Comparison of ENCODE assay signal across 39 cellular contexts in genomic region chr15:83671603-83672002, GRCh38. TPM values are rescaled to one million over a fixed set of nuclear protein-coding genes. Genes with fewer than 3 reads are reported as not detected.
"Had no signal": no experiment of that assay in that cellular context is flagged by ENCODE, and none has a peak within 500 bp of the region (broad histone marks: within the 10 kb centered on the region; RNA-seq: fewer than 3 reads in every experiment).

No MANE protein-coding gene starts in this region.

- H3K9me3 Mint-ChIP-seq: activated CD4-positive, alpha-beta memory T cell treated with anti-CD3 and anti-CD28 coated beads, Interleukin-2, amount 10 ng/mL, durations not matched to agents 7 days and 5 days; activated CD4-positive, alpha-beta T cell treated with anti-CD3 and anti-CD28 coated beads, Interleukin-2, amount 10 ng/mL, durations not matched to agents 7 days and 5 days; activated naive CD8-positive, alpha-beta T cell treated with anti-CD3 and anti-CD28 coated beads, Interleukin-2, amount 10 ng/mL, durations not matched to agents 7 days and 5 days; activated T-cell treated with anti-CD3 and anti-CD28 coated beads, Interleukin-2, amount 50 U/mL, for 24 hours; central memory CD8-positive, alpha-beta T cell; T-helper 1 cell treated with Interleukin-12 subunit alpha and Interleukin-12 subunit beta and Interleukin-4 antibody, amounts not matched to agents 30 μg/mL and 1 μg/mL, for 36 hours; T-helper 2 cell treated with Interferon-gamma antibody and Interleukin-4, amounts not matched to agents 5 μg/mL and 100 μg/mL, for 36 hours had no signal

- H3K36me3 Mint-ChIP-seq: activated CD8-positive, alpha-beta memory T cell treated with anti-CD3 and anti-CD28 coated beads, Interleukin-2, amount 10 ng/mL, durations not matched to agents 7 days and 5 days; activated naive CD4-positive, alpha-beta T cell treated with anti-CD3 and anti-CD28 coated beads, Interleukin-2, amount 10 ng/mL, durations not matched to agents 7 days and 5 days; activated naive CD4-positive, alpha-beta T cell treated with anti-CD3 and anti-CD28 coated beads, Interleukin-2, amount 50 U/mL, for 24 hours; activated naive CD8-positive, alpha-beta T cell; activated naive CD8-positive, alpha-beta T cell treated with anti-CD3 and anti-CD28 coated beads, Interleukin-2, amount 10 ng/mL, durations not matched to agents 7 days and 5 days; brain; WTC11 had no signal

- H3K27me3 ChIP-seq: ascending aorta, cardiac muscle cell had no signal

- FAIRE-seq: bronchial epithelial cell had no signal

- H3K27ac ChIP-seq: ascending aorta, cardiac muscle cell, WERI-Rb-1 had no signal

- ATAC-seq: activated CD4-positive, alpha-beta T cell treated with anti-CD3 and anti-CD28 coated beads for 36 hours; activated CD4-positive, CD25-positive, alpha-beta regulatory T cell treated with anti-CD3 and anti-CD28 coated beads, Interleukin-2, amount 50 U/mL, for 24 hours; activated CD8-positive, alpha-beta memory T cell treated with anti-CD3 and anti-CD28 coated beads, Interleukin-2, amount 10 ng/mL, durations not matched to agents 7 days and 5 days; activated CD8-positive, alpha-beta T cell treated with anti-CD3 and anti-CD28 coated beads, Interleukin-2, amount 10 ng/mL, durations not matched to agents 7 days and 5 days; activated naive CD8-positive, alpha-beta T cell treated with anti-CD3 and anti-CD28 coated beads, Interleukin-2, amount 50 U/mL, for 24 hours; WTC11 had no signal

- H3K4me3 Mint-ChIP-seq: activated CD4-positive, alpha-beta memory T cell treated with anti-CD3 and anti-CD28 coated beads, Interleukin-2, amount 10 ng/mL, durations not matched to agents 7 days and 5 days; activated CD4-positive, alpha-beta T cell treated with anti-CD3 and anti-CD28 coated beads for 36 hours; activated CD4-positive, alpha-beta T cell treated with anti-CD3 and anti-CD28 coated beads, Interleukin-2, amount 10 ng/mL, durations not matched to agents 7 days and 5 days; activated CD8-positive, alpha-beta memory T cell treated with anti-CD3 and anti-CD28 coated beads, Interleukin-2, amount 10 ng/mL, durations not matched to agents 7 days and 5 days; activated CD8-positive, alpha-beta T cell treated with anti-CD3 and anti-CD28 coated beads, Interleukin-2, amount 10 ng/mL, durations not matched to agents 7 days and 5 days; activated naive CD4-positive, alpha-beta T cell treated with anti-CD3 and anti-CD28 coated beads, Interleukin-2, amount 10 ng/mL, durations not matched to agents 7 days and 5 days; activated naive CD4-positive, alpha-beta T cell treated with anti-CD3 and anti-CD28 coated beads, Interleukin-2, amount 50 U/mL, for 24 hours; activated naive CD8-positive, alpha-beta T cell; activated naive CD8-positive, alpha-beta T cell treated with anti-CD3 and anti-CD28 coated beads, Interleukin-2, amount 10 ng/mL, durations not matched to agents 7 days and 5 days; activated naive CD8-positive, alpha-beta T cell treated with anti-CD3 and anti-CD28 coated beads, Interleukin-2, amount 50 U/mL, for 24 hours; activated T-cell treated with anti-CD3 and anti-CD28 coated beads, Interleukin-2, amount 50 U/mL, for 24 hours; brain; central memory CD8-positive, alpha-beta T cell; T-helper 1 cell treated with Interleukin-12 subunit alpha and Interleukin-12 subunit beta and Interleukin-4 antibody, amounts not matched to agents 30 μg/mL and 1 μg/mL, for 36 hours; T-helper 2 cell treated with Interferon-gamma antibody and Interleukin-4, amounts not matched to agents 5 μg/mL and 100 μg/mL, for 36 hours; WTC11 had no signal

- H3K27me3 Mint-ChIP-seq: activated CD4-positive, alpha-beta memory T cell treated with anti-CD3 and anti-CD28 coated beads, Interleukin-2, amount 10 ng/mL, durations not matched to agents 7 days and 5 days; activated CD4-positive, alpha-beta T cell treated with anti-CD3 and anti-CD28 coated beads for 36 hours; activated CD4-positive, alpha-beta T cell treated with anti-CD3 and anti-CD28 coated beads, Interleukin-2, amount 10 ng/mL, durations not matched to agents 7 days and 5 days; activated CD8-positive, alpha-beta memory T cell treated with anti-CD3 and anti-CD28 coated beads, Interleukin-2, amount 10 ng/mL, durations not matched to agents 7 days and 5 days; activated naive CD4-positive, alpha-beta T cell treated with anti-CD3 and anti-CD28 coated beads, Interleukin-2, amount 10 ng/mL, durations not matched to agents 7 days and 5 days; activated naive CD4-positive, alpha-beta T cell treated with anti-CD3 and anti-CD28 coated beads, Interleukin-2, amount 50 U/mL, for 24 hours; activated naive CD8-positive, alpha-beta T cell treated with anti-CD3 and anti-CD28 coated beads, Interleukin-2, amount 10 ng/mL, durations not matched to agents 7 days and 5 days; activated naive CD8-positive, alpha-beta T cell treated with anti-CD3 and anti-CD28 coated beads, Interleukin-2, amount 50 U/mL, for 24 hours; activated T-cell treated with anti-CD3 and anti-CD28 coated beads, Interleukin-2, amount 50 U/mL, for 24 hours; brain; central memory CD8-positive, alpha-beta T cell had no signal

- H3K36me3 ChIP-seq: cardiac muscle cell, WERI-Rb-1 had no signal

- H3K27ac Mint-ChIP-seq: activated CD4-positive, alpha-beta memory T cell treated with anti-CD3 and anti-CD28 coated beads, Interleukin-2, amount 10 ng/mL, durations not matched to agents 7 days and 5 days; activated CD4-positive, alpha-beta T cell treated with anti-CD3 and anti-CD28 coated beads for 36 hours; activated CD4-positive, alpha-beta T cell treated with anti-CD3 and anti-CD28 coated beads, Interleukin-2, amount 10 ng/mL, durations not matched to agents 7 days and 5 days; activated CD8-positive, alpha-beta memory T cell treated with anti-CD3 and anti-CD28 coated beads, Interleukin-2, amount 10 ng/mL, durations not matched to agents 7 days and 5 days; activated CD8-positive, alpha-beta T cell treated with anti-CD3 and anti-CD28 coated beads, Interleukin-2, amount 10 ng/mL, durations not matched to agents 7 days and 5 days; activated naive CD4-positive, alpha-beta T cell treated with anti-CD3 and anti-CD28 coated beads, Interleukin-2, amount 10 ng/mL, durations not matched to agents 7 days and 5 days; activated naive CD4-positive, alpha-beta T cell treated with anti-CD3 and anti-CD28 coated beads, Interleukin-2, amount 50 U/mL, for 24 hours; activated naive CD8-positive, alpha-beta T cell; activated naive CD8-positive, alpha-beta T cell treated with anti-CD3 and anti-CD28 coated beads, Interleukin-2, amount 10 ng/mL, durations not matched to agents 7 days and 5 days; activated naive CD8-positive, alpha-beta T cell treated with anti-CD3 and anti-CD28 coated beads, Interleukin-2, amount 50 U/mL, for 24 hours; activated T-cell treated with anti-CD3 and anti-CD28 coated beads, Interleukin-2, amount 50 U/mL, for 24 hours; activated T-helper 2 cell treated with anti-CD3 and anti-CD28 coated beads, Interferon-gamma antibody, Interleukin-2, Interleukin-4, amounts not matched to agents 10 μg/mL and 5 μg/mL and 100 μg/mL, durations not matched to agents 14 hours and 24 hours and 36 hours; T-helper 1 cell treated with Interleukin-12 subunit alpha and Interleukin-12 subunit beta and Interleukin-4 antibody, amounts not matched to agents 30 μg/mL and 1 μg/mL, for 36 hours; T-helper 2 cell treated with Interferon-gamma antibody and Interleukin-4, amounts not matched to agents 5 μg/mL and 100 μg/mL, for 36 hours; WTC11 had no signal

- DNase-seq: activated CD4-positive, alpha-beta memory T cell treated with anti-CD3 and anti-CD28 coated beads, Interleukin-2, amount 10 ng/mL, durations not matched to agents 7 days and 5 days; activated CD4-positive, alpha-beta T cell treated with anti-CD3 and anti-CD28 coated beads for 1 hour; activated CD4-positive, alpha-beta T cell treated with anti-CD3 and anti-CD28 coated beads for 36 hours; activated CD4-positive, alpha-beta T cell treated with anti-CD3 and anti-CD28 coated beads for 48 hours; activated CD4-positive, alpha-beta T cell treated with anti-CD3 and anti-CD28 coated beads, Interleukin-2, amount 10 ng/mL, durations not matched to agents 7 days and 5 days; activated CD4-positive, alpha-beta T cell treated with anti-CD3 and anti-CD28 coated beads, Interleukin-2, amount 50 U/mL, for 48 hours; activated CD4-positive, CD25-positive, alpha-beta regulatory T cell; activated CD8-positive, alpha-beta memory T cell treated with anti-CD3 and anti-CD28 coated beads for 24 hours; activated CD8-positive, alpha-beta memory T cell treated with anti-CD3 and anti-CD28 coated beads, Interleukin-2, amount 10 ng/mL, durations not matched to agents 7 days and 5 days; activated CD8-positive, alpha-beta memory T cell treated with anti-CD3 and anti-CD28 coated beads, Interleukin-2, amount 50 U/mL, for 48 hours; activated CD8-positive, alpha-beta T cell treated with anti-CD3 and anti-CD28 coated beads, Interleukin-2, amount 10 ng/mL, durations not matched to agents 7 days and 5 days; activated effector memory CD4-positive, alpha-beta T cell treated with Interleukin-2 at 50 U/mL for 16 hours; activated gamma-delta T cell; activated naive CD4-positive, alpha-beta T cell treated with anti-CD3 and anti-CD28 coated beads, Interleukin-2, amount 10 ng/mL, durations not matched to agents 7 days and 5 days; activated naive CD4-positive, alpha-beta T cell treated with Interleukin-2 at 50 U/mL for 16 hours; activated naive CD8-positive, alpha-beta T cell treated with anti-CD3 and anti-CD28 coated beads, Interleukin-2, amount 10 ng/mL, durations not matched to agents 7 days and 5 days; activated naive CD8-positive, alpha-beta T cell treated with anti-CD3 and anti-CD28 coated beads, Interleukin-2, amount 50 U/mL, for 24 hours; activated T-cell treated with anti-CD3 and anti-CD28 coated beads, Interleukin-2, amount 50 U/mL, for 24 hours; activated T-cell treated with anti-CD3 and anti-CD28 coated beads, Interleukin-2, amount 50 U/mL, for 48 hours; amygdala; anterior cingulate cortex; caudate nucleus; SW 1271; T-helper 1 cell; T-helper 2 cell; T-helper 9 cell; WERI-Rb-1 had no signal

- H3K4me3 ChIP-seq: ascending aorta, cardiac muscle cell had no signal

- H3K4me1 Mint-ChIP-seq: activated CD4-positive, alpha-beta memory T cell treated with anti-CD3 and anti-CD28 coated beads, Interleukin-2, amount 10 ng/mL, durations not matched to agents 7 days and 5 days; activated CD4-positive, alpha-beta T cell treated with anti-CD3 and anti-CD28 coated beads for 36 hours; activated CD8-positive, alpha-beta memory T cell treated with anti-CD3 and anti-CD28 coated beads, Interleukin-2, amount 10 ng/mL, durations not matched to agents 7 days and 5 days; activated naive CD4-positive, alpha-beta T cell treated with anti-CD3 and anti-CD28 coated beads, Interleukin-2, amount 10 ng/mL, durations not matched to agents 7 days and 5 days; activated naive CD4-positive, alpha-beta T cell treated with anti-CD3 and anti-CD28 coated beads, Interleukin-2, amount 50 U/mL, for 24 hours; activated naive CD8-positive, alpha-beta T cell treated with anti-CD3 and anti-CD28 coated beads, Interleukin-2, amount 50 U/mL, for 24 hours; central memory CD8-positive, alpha-beta T cell; WTC11 had no signal

RNA-seq across cellular contexts. Expression of gene ADAMTSL3, which starts 17.7 kb away (rescaled TPM):
- total RNA-seq: activated CD4-positive, alpha-beta memory T cell treated with anti-CD3 and anti-CD28 coated beads, Interleukin-2, amount 10 ng/mL, durations not matched to agents 7 days and 5 days; activated CD4-positive, alpha-beta T cell treated with anti-CD3 and anti-CD28 coated beads for 36 hours; activated CD4-positive, alpha-beta T cell treated with anti-CD3 and anti-CD28 coated beads, Interleukin-2, amount 10 ng/mL, durations not matched to agents 7 days and 5 days; activated CD8-positive, alpha-beta memory T cell treated with anti-CD3 and anti-CD28 coated beads, Interleukin-2, amount 10 ng/mL, durations not matched to agents 7 days and 5 days; activated CD8-positive, alpha-beta T cell treated with anti-CD3 and anti-CD28 coated beads, Interleukin-2, amount 10 ng/mL, durations not matched to agents 7 days and 5 days; activated naive CD8-positive, alpha-beta T cell treated with anti-CD3 and anti-CD28 coated beads, Interleukin-2, amount 10 ng/mL, durations not matched to agents 7 days and 5 days had no signal
